8 cellular contexts compared by ENCODE assay signal in the genomic region with DNA sequence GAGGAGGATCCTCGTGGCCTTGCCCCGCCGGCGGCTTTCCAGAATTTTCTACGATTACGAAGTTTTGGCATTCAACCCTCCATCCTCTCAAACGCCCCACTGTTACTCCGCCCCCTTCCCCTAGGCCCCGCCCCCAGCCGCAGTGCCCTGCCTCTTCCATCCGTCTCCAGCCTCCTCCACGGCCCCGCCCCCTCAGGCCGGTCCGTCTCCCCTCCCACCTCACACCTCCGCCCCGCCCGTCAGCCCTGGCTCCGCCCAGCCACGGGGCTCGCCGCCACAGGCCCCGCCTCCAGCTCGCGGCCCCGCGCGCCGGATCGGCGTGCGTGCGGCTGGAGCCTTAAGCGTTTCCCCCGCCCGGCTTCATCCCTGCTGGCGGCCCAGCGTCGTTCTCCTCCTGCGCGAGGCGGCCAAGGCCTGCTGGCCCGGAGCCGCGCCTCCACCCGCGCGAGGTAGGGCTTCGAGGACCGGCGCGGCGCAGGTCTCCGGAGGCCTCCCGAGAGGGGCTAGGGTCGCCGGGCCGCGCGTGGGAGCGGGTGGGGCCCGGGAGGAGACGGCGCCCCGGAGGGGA. TPM values are rescaled to one million over a fixed set of nuclear protein-coding genes. Genes with fewer than 3 reads are reported as not detected.
DNase-seq lines count a peak whose midpoint lies in the region; ATAC-seq, FAIRE-seq and TF ChIP-seq lines count a peak whose summit lies in the region.

A gene with protein sequence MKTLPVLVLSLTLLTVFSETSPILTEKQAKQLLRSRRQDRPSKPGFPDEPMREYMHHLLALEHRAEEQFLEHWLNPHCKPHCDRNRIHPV (minus strand): TSS at position 109 of the 568 bp plus-strand sequence. CDS start 18,110 bp downstream, outside the sequence.
A gene (plus strand): TSS at position 340 of the 568 bp plus-strand sequence. CDS start 645 bp downstream, outside the sequence.

- FAIRE-seq in GM12892 (lab: Jason Lieb, UNC), result peak; percentile 93

- 1% methylated on average over 23 of the region's 65 CpGs for WGBS in prostate gland
- under 1% methylated on average over 65 of the region's 65 CpGs for WGBS in urinary bladder

- no peaks in the 10 kb centered on the region for H3K9me3 Mint-ChIP-seq in T-cell

- peak within 1 kb of the TSS; percentile 91 to 94 for H3K27ac Mint-ChIP-seq in T-cell

- H3K4me3 Mint-ChIP-seq in T-cell, result peak within 1 kb of the TSS; percentile 76 to 97 (median 96)

- CTCF ChIA-PET in T-cell (lab: Charles Lee), result interaction anchor here in 1 of 2 donors (1.3 kb wide), 1 partner anchor 13 kb away, joined by 4 read pairs; no protein-coding TSS in a partner anchor

- TF ChIP-seq CTCF in left ventricle myocardium inferior (IDR thresholded peaks at IDR 0.05; ENCODE audit: borderline replicate concordance) (no peak), prostate gland (IDR thresholded peaks at IDR 0.05) (peak in 1 of 4 experiments; percentile 26)

- peak; percentile 81 for ATAC-seq in HG02798 (IDR thresholded peaks at IDR 0.05; ENCODE audit: poor library complexity, unreplicated experiment)
- peak; percentile 82 to 89 (median 86) for ATAC-seq in T-cell (replicated peaks in 1 of 4)

- H3K4me1 ChIP-seq in left ventricle myocardium inferior, result peaks cover 58% of the 10 kb centered on the region
- H3K4me1 ChIP-seq in prostate gland (replicated peaks), result no peaks in the 10 kb centered on the region
- H3K4me1 ChIP-seq in urinary bladder (ENCODE audit: insufficient read depth), result peaks cover 2% of the 10 kb centered on the region

- H3K36me3 ChIP-seq in left ventricle myocardium inferior (no peaks in the 10 kb centered on the region), prostate gland (no peaks in the 10 kb centered on the region), urinary bladder (ENCODE audit: insufficient read depth) (no peaks in the 10 kb centered on the region)

- H3K9me3 ChIP-seq in left ventricle myocardium inferior (replicated peaks) (no peaks in the 10 kb centered on the region), prostate gland (no peaks in the 10 kb centered on the region)

- intact Hi-C loops in left ventricle myocardium inferior (cut with micrococcal nuclease), result no loop called here
- intact Hi-C loops in prostate gland (cut with DNase I), result loop anchor here (5.0 kb wide), 1 partner anchor 78 kb away; a partner anchor contains a TSS

- H3K4me3 ChIP-seq in left ventricle myocardium inferior (peak within 1 kb of the TSS; percentile 83), prostate gland (peak within 1 kb of the TSS; percentile 67 to 79), urinary bladder (ENCODE audit: low read depth, low read length) (peak within 1 kb of the TSS; percentile 65)

- H3K27me3 ChIP-seq in left ventricle myocardium inferior (ENCODE audit: low read depth), result no peaks in the 10 kb centered on the region
- H3K27me3 ChIP-seq in prostate gland (replicated peaks; ENCODE audit: insufficient read depth), result no peaks in the 10 kb centered on the region

- no peaks in the 10 kb centered on the region for H3K27me3 Mint-ChIP-seq in T-cell

- TF ChIP-seq POLR2A in GM12892 (IDR thresholded peaks at IDR 0.05; ENCODE audit: low read depth, low read length), result peak; percentile 75; the same call in 1 of the 2 replicates
- TF ChIP-seq POLR2A in prostate gland (IDR thresholded peaks at IDR 0.05), result peak; percentile 83

- peak; percentile 81 for DNase-seq in GM12892 (ENCODE audit: insufficient read length)
- peak; percentile 97 to 98 (median 98) for DNase-seq in NCI-H1417 (lab: John Stamatoyannopoulos, UW)
- peak; percentile 92 to 99 (median 97) for DNase-seq in T-cell
- peak; percentile 89 for DNase-seq in amniotic epithelial cell (ENCODE audit: low read depth)
- DNase-seq in left ventricle myocardium inferior, result peak; percentile 98
- DNase-seq in prostate gland (ENCODE audit: low spot score), result peak; percentile 98

- POLR2A ChIA-PET in T-cell (lab: Charles Lee), result interaction anchor here (0.6 kb wide), 2 partner anchors 9 to 1018 kb away, joined by 3 read pairs; no protein-coding TSS in a partner anchor

- H3K4me1 Mint-ChIP-seq in T-cell, result peaks cover 67 to 71% (median 70%) of the 10 kb centered on the region in 3 donors

- peaks cover 10% of the 10 kb centered on the region for H3K36me3 Mint-ChIP-seq in T-cell

- H3K27ac ChIP-seq in left ventricle myocardium inferior (replicated peaks) (peak within 1 kb of the TSS; percentile 86), prostate gland (peak within 1 kb of the TSS; percentile 91 to 95), urinary bladder (ENCODE audit: low read depth) (peak within 1 kb of the TSS; percentile 86)

RNA-seq across cellular contexts. Expression of the first gene that starts in this region (rescaled TPM):
- 1.6 TPM for polyA plus RNA-seq in GM12892 (2012; ENCODE audit: missing spikeins)
- total RNA-seq in T-cell, result 1 to 10 TPM; 4.8 to 9.6 (median 8.4) TPM
- 1.1 TPM for total RNA-seq in left ventricle myocardium inferior
- 1 to 10 TPM; 2.5 to 2.6 TPM for total RNA-seq in prostate gland
- total RNA-seq in urinary bladder, result 2.2 TPM
- 1.1 TPM for polyA plus RNA-seq in urinary bladder

RNA-seq across cellular contexts. Expression of the second gene that starts in this region (rescaled TPM):
- polyA plus RNA-seq in GM12892 (2012; ENCODE audit: missing spikeins), result 5.4 TPM
- 10 to 100 TPM; 31.6 to 39.2 (median 36.8) TPM for total RNA-seq in T-cell
- total RNA-seq in left ventricle myocardium inferior, result 4.2 TPM
- 10 to 100 TPM in 1 of 2 donors, 1 to 10 TPM in 1; 7.7 to 13.3 TPM for total RNA-seq in prostate gland
- total RNA-seq in urinary bladder, result 20.4 TPM
- 2.9 TPM for polyA plus RNA-seq in urinary bladder

Comparison
In these comparisons a context has a peak if more than half of its experiments do, and no peak if none do; other contexts are left out.
1. Peak in every context shown above with its lines: DNase-seq, ATAC-seq, H3K4me3 ChIP-seq and H3K27ac ChIP-seq.